Comparison of ENCODE assay signal across 17 cellular contexts in the genomic region with DNA sequence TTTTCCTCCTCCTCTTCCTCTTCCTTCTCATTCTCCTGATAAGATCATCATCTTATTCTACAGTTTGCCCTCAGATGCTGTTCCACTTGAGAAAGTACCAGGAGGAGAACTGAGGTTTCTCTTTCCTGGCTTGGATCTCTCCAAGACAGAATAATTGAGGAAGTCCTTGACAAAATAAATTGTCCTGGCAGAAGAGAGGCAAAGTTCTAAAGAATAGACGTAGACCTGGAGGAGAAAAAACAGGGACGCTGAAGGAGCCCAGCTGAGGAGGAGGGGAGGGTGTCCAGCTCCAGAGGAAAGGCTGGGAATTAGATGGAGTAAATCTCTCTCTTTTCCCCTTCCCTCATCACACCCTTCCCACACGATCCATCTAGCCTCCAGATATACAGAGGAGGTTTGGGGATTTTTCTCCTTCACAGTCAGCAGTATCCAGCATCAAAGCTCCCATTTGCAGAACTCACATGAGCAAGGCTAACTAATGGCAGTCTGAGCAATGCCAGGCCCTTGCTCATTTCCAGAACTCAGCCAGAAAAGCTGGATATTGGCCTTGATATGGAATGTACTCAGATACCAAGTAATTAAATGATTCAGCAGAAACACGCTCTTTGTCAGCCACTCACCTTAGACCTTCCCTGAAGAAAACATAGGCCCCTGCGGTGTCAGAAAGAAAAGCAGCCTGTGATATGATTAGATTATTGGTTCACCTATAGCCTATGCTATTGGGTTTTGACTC. TPM values are rescaled to one million over a fixed set of nuclear protein-coding genes. Genes with fewer than 3 reads are reported as not detected.
DNase-seq lines count a peak whose midpoint lies in the region; ATAC-seq, FAIRE-seq and TF ChIP-seq lines count a peak whose summit lies in the region.
"Had no signal": no experiment of that assay in that cellular context is flagged by ENCODE, and none has a peak within 500 bp of the region (broad histone marks: within the 10 kb centered on the region; RNA-seq: fewer than 3 reads in every experiment).

No MANE protein-coding gene starts in this region.

- H3K36me3 ChIP-seq in GM12878 (ENCODE audit: control insufficient read depth in 2 of 2, insufficient read depth in 2 of 2, low read length in 1 of 2) (no peaks in the 10 kb centered on the region), uterus (no peaks in the 10 kb centered on the region)

- H3K79me2 ChIP-seq in GM12878 (ENCODE audit: control insufficient read depth, insufficient read depth, low read length): no peaks in the 10 kb centered on the region

- H3K27ac ChIP-seq in GM12878 (ENCODE audit: control insufficient read depth, insufficient read depth) (no peak overlapping the region), uterus (peak overlapping the region; percentile 28 to 64)

- in situ Hi-C loops in GM12878 (cut with MboI): no loop called here

- no peak overlapping the region for H3K4me2 ChIP-seq in GM12878 (ENCODE audit: control insufficient read depth, insufficient read depth)

- H3K9me3 ChIP-seq in GM12878 (replicated peaks; ENCODE audit: control insufficient read depth, insufficient read depth, low read length): no peaks in the 10 kb centered on the region
- H3K9me3 ChIP-seq in uterus: no peaks in the 10 kb centered on the region
- H3K9me3 ChIP-seq: testis had no signal

- SMC1A ChIA-PET in GM12878 (lab: Charles Lee; ENCODE audit: uncharacterized antibody, unreplicated experiment): interaction anchor here (0.7 to 47.8 kb wide), 14 partner anchors 9 to 84 kb away, joined by 3 to 1058 read pairs (median 8); no protein-coding TSS in a partner anchor

- no peak for FAIRE-seq in GM12878 (lab: Jason Lieb, UNC)
- FAIRE-seq: D721Med had no signal

- no peak for TF ChIP-seq RAD21 in GM12878 (IDR thresholded peaks at IDR 0.05; ENCODE audit: insufficient read depth, low read depth, low read length)

- H3K27me3 ChIP-seq in GM12878 (replicated peaks in 1 of 2; ENCODE audit: control insufficient read depth in 2 of 2, insufficient read depth in 2 of 2, low read length in 1 of 2) (peaks cover 0 to 3% of the 10 kb centered on the region in 2 experiments; a peak in 2 of 4 replicates), uterus (no peaks in the 10 kb centered on the region)
- H3K27me3 ChIP-seq: testis had no signal

- BruUV-seq in GM12878 (replicated peaks; lab: Mats Ljungman, UMichigan): no TSS peak

- H3K4me1 ChIP-seq in GM12878 (ENCODE audit: control insufficient read depth, insufficient read depth, low read length) (no peaks in the 10 kb centered on the region), uterus (peaks cover 0 to 13% of the 10 kb centered on the region in 2 donors)
- H3K4me1 ChIP-seq: testis had no signal

- TF ChIP-seq CTCF in GM12878 (IDR thresholded peaks at IDR 0.05 in 2 of 3, conservative IDR thresholded peaks at IDR 0.05 in 1 of 3; ENCODE audit: control insufficient read depth in 2 of 3, extremely low read depth in 1 of 3, insufficient read depth in 1 of 3, low read depth in 3 of 3, low read length in 3 of 3) (no peak), uterus (IDR thresholded peaks at IDR 0.05) (no peak)

- WGBS in GM12878 (ENCODE audit: insufficient coverage, insufficient replicate concordance, low lambda C conversion rate, missing lambda C conversion rate): 40% methylated on average over 5 of the region's 5 CpGs

- DNase-seq in NCI-H146 (lab: John Stamatoyannopoulos, UW) (peak; percentile 45), NCI-H146 treated with DMSO at 0.1 percent for 48 hours (lab: John Stamatoyannopoulos, UW; ENCODE audit: unreplicated experiment) (no peak), GM12878 (ENCODE audit: low read depth, low spot score) (no peak), islet precursor cell (peak; percentile 54), uterus (no peak), NCI-H1105 treated with DMSO at 0.1 percent for 48 hours (lab: John Stamatoyannopoulos, UW) (no peak), SIG-M5 treated with dmso at 0.1 percent for 504 hours (lab: John Stamatoyannopoulos, UW; ENCODE audit: unreplicated experiment) (no peak), GM19240 (ENCODE audit: insufficient read length, low spot score) (no peak)
- DNase-seq: 8988T; activated CD4-positive, alpha-beta T cell treated with anti-CD3 and anti-CD28 coated beads for 36 hours; anterior cingulate cortex; GOT3; NCI-H1436; right cardiac atrium; SW 1271; testis had no signal

- H4K20me1 ChIP-seq in GM12878 (ENCODE audit: control insufficient read depth, insufficient read depth): no peaks in the 10 kb centered on the region

- no peak overlapping the region for H3K9ac ChIP-seq in GM12878 (ENCODE audit: control insufficient read depth, insufficient read depth, low read length)

- RAD21 ChIA-PET in GM12878 (lab: Charles Lee; ENCODE audit: unreplicated experiment): interaction anchor here (0.9 to 15.4 kb wide), 13 partner anchors 9 to 152 kb away, joined by 3 to 320 read pairs (median 8); no protein-coding TSS in a partner anchor

- no peak for TF ChIP-seq POLR2A in GM12878 (IDR thresholded peaks at IDR 0.05; ENCODE audit: low read depth, low read length)
- TF ChIP-seq POLR2A in uterus (IDR thresholded peaks at IDR 0.05): no peak

- intact Hi-C loops in GM12878 (cut with micrococcal nuclease; ENCODE audit: unreplicated experiment): no loop called here
- intact Hi-C loops in uterus (cut with DNase I; ENCODE audit: low total_unique reads): no loop called here

- peak; percentile 16; the same call in 1 of the 3 replicates for ATAC-seq in GM12878
- ATAC-seq: activated CD4-positive, alpha-beta T cell treated with anti-CD3 and anti-CD28 coated beads for 36 hours; right cardiac atrium had no signal

- POLR2A ChIA-PET in GM12878 (lab: Charles Lee): interaction anchor here (1.0 to 10.8 kb wide), 6 partner anchors 9 to 71 kb away, joined by 3 to 155 read pairs (median 6); no protein-coding TSS in a partner anchor

- TF ChIP-seq EP300 in GM12878 (IDR thresholded peaks at IDR 0.05; ENCODE audit: borderline replicate concordance in 1 of 2, control insufficient read depth in 1 of 2, low read depth in 2 of 2, low read length in 2 of 2): no peak

- CTCF ChIA-PET in GM12878 (lab: Yijun Ruan, JAX): interaction anchor here (0.8 to 16.7 kb wide), 7 partner anchors 12 to 78 kb away, joined by 3 to 298 read pairs (median 4); no protein-coding TSS in a partner anchor

- H3K4me3 ChIP-seq in GM12878 (no peak overlapping the region), uterus (no peak overlapping the region)
- H3K4me3 ChIP-seq: testis had no signal

- H2AFZ ChIP-seq in GM12878 (ENCODE audit: control insufficient read depth, low read depth, low read length): no peak overlapping the region

TF ChIP-seq in GM12878, 131 proteins besides CTCF, POLR2A, EP300 and RAD21:
- TF ChIP-seq, protein P1, sequence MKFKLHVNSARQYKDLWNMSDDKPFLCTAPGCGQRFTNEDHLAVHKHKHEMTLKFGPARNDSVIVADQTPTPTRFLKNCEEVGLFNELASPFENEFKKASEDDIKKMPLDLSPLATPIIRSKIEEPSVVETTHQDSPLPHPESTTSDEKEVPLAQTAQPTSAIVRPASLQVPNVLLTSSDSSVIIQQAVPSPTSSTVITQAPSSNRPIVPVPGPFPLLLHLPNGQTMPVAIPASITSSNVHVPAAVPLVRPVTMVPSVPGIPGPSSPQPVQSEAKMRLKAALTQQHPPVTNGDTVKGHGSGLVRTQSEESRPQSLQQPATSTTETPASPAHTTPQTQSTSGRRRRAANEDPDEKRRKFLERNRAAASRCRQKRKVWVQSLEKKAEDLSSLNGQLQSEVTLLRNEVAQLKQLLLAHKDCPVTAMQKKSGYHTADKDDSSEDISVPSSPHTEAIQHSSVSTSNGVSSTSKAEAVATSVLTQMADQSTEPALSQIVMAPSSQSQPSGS (IDR thresholded peaks at IDR 0.05; ENCODE audit: low read length): no peak
- TF ChIP-seq MTA3 (IDR thresholded peaks at IDR 0.05; ENCODE audit: borderline replicate concordance, low read length) (no peak), YY1 (IDR thresholded peaks at IDR 0.05; ENCODE audit: low read depth, low read length) (no peak), MYB (IDR thresholded peaks at IDR 0.05; ENCODE audit: borderline replicate concordance, low read depth, low read length) (no peak), JUNB (IDR thresholded peaks at IDR 0.05) (no peak), JUND (IDR thresholded peaks at IDR 0.05; ENCODE audit: low read depth, low read length) (no peak), CHD2 (IDR thresholded peaks at IDR 0.05; ENCODE audit: borderline replicate concordance, low read depth, low read length) (no peak), ESRRA (IDR thresholded peaks at IDR 0.05; ENCODE audit: low read length) (no peak), KLF5 (IDR thresholded peaks at IDR 0.05; ENCODE audit: partially characterized antibody) (no peak), SUPT20H (IDR thresholded peaks at IDR 0.05; ENCODE audit: borderline replicate concordance, control insufficient read depth, low read depth, low read length) (no peak)
TF ChIP-seq in GM12878: peak in this region for 0.

RNA-seq across cellular contexts. Expression of a gene that starts 5.1 kb away (rescaled TPM):
- 4.2 and 4.4 TPM in 2 replicates for total RNA-seq in GM12878 (2013; cell fraction: nucleolus; rRNA removed)
- total RNA-seq in GM12878 (2014; rRNA removed) (0.27 and 0.28 TPM in 2 replicates), GM12878 (2014; rRNA removed; fragmentation: Illumina TruSeq; extraction: Trizol) (0.31 and 0.32 TPM in 2 replicates), GM12878 (2021) (0.38 and 0.43 TPM in 2 replicates), uterus (100 to 1,000 TPM in 3 of 4 donors, 10 to 100 TPM in 1; 45.3 to 179 (median 120) TPM)
- 0.09 TPM for polyA plus RNA-seq in GM12878 (2011; ENCODE audit: low read depth)
- polyA plus RNA-seq in GM12878 (2011; rRNA removed) (32.8 and 48.5 TPM in 2 replicates), GM12878 (2014; fragmentation: Illumina TruSeq; extraction: Trizol) (0.51 and 0.55 TPM in 2 replicates), GM12878 (2014; fragmentation: Nextera tagmentation; extraction: Ambion mirVana) (under 1 TPM; 0.22 to 0.27 TPM), GM12878 (2014; rRNA removed) (0.25 and 0.27 TPM in 2 replicates), GM12878 (2016; fragmentation: Nextera tagmentation; extraction: Ambion mirVana) (under 1 TPM; 0.50 to 0.79 TPM)
- 10.5 and 14.8 TPM in 2 replicates for polyA plus RNA-seq in GM12878 (2011; cell fraction: cytosol; rRNA removed)
- 12.2 and 16.1 TPM in 2 replicates for polyA plus RNA-seq in GM12878 (2011; cell fraction: nucleus; rRNA removed)
- polyA plus RNA-seq in GM12878 (2012): 0.15 and 0.20 TPM in 2 replicates
- 20.8 and 23.3 TPM in 2 replicates for polyA minus RNA-seq in GM12878 (2011; rRNA and poly(A)+ RNA removed)
- polyA minus RNA-seq in GM12878 (2011; cell fraction: cytosol; rRNA and poly(A)+ RNA removed): 7.5 and 7.6 TPM in 2 replicates
- polyA minus RNA-seq in GM12878 (2011; cell fraction: nucleus; rRNA and poly(A)+ RNA removed): 16.4 and 27.7 TPM in 2 replicates

Comparison
In these comparisons a context has a peak if more than half of its experiments do, and no peak if none do; other contexts are left out.
1. DNase-seq: peak in NCI-H146 (single experiment) and islet precursor cell (single experiment); none in NCI-H146 treated with DMSO at 0.1 percent for 48 hours (single experiment), GM12878 (single experiment), uterus (0 of 2), NCI-H1105 treated with DMSO at 0.1 percent for 48 hours (single experiment), SIG-M5 treated with dmso at 0.1 percent for 504 hours (single experiment) and GM19240 (single experiment).
2. RNA of a gene that starts 5.1 kb away (total RNA-seq): 45.3 to 179 TPM in uterus; 0.27 to 4.4 TPM in GM12878; every median in the first group is over 4 times any median in the second.